In the genomic region with DNA sequence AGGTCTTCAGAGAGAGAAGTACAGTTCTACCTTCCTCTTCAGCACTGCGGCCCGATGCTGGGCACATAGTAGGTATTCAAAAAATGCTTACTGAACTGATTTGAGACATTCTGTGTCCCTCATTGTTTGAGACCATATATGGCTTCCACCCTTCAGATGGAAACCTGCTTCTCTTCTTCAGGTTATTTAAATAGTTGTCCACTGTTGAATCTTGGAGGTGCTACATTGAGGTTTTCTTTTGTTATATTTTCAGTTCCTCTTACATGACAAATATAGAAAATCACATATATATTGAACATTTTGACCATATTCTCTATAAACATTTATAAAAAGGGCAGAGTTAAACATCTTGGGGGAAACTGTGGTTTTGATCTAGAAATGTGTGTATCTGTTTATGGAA, we compare ENCODE assay signal across 23 cellular contexts.
"Had no signal": no experiment of that assay in that cellular context is flagged by ENCODE, and none has a peak within 500 bp of the region (broad histone marks: within the 10 kb centered on the region; RNA-seq: fewer than 3 reads in every experiment).

No MANE protein-coding gene starts in this region.

- H3K9me3 ChIP-seq: neutrophil, pancreas, stomach, upper lobe of left lung had no signal

- ATAC-seq: activated CD4-positive, CD25-positive, alpha-beta regulatory T cell treated with anti-CD3 and anti-CD28 coated beads, Interleukin-2, amount 50 U/mL, for 24 hours; activated CD8-positive, alpha-beta T cell treated with anti-CD3 and anti-CD28 coated beads, Interleukin-2, amount 10 ng/mL, durations not matched to agents 7 days and 5 days; foreskin keratinocyte; natural killer cell treated with Interleukin-12 subunit alpha and Interleukin-12 subunit beta and Interleukin-15 and Interleukin-18, amount 100 ng/mL, for 72 hours; pancreas; sciatic nerve; stimulated activated effector memory CD8-positive, alpha-beta T cell treated with anti-CD3 and anti-CD28 coated beads, Interleukin-12 subunit alpha, Interleukin-12 subunit beta, amount 100 ng/mL, for 72 hours had no signal

- H3K36me3 ChIP-seq: brain microvascular endothelial cell, neutrophil, pancreas, stomach, upper lobe of left lung had no signal

- H3K4me3 ChIP-seq: lung, pancreas, smooth muscle cell, stomach, upper lobe of left lung had no signal

- H3K4me1 ChIP-seq: foreskin keratinocyte, pancreas, stomach, upper lobe of left lung had no signal

- H3K27ac ChIP-seq: brain microvascular endothelial cell, foreskin keratinocyte, neutrophil, pancreas, stomach, upper lobe of left lung had no signal

- H3K27me3 ChIP-seq: brain microvascular endothelial cell, foreskin keratinocyte, neutrophil, pancreas, stomach, upper lobe of left lung had no signal

- H3K4me2 ChIP-seq: smooth muscle cell had no signal

- DNase-seq: activated CD4-positive, alpha-beta T cell treated with anti-CD3 and anti-CD28 coated beads, Interleukin-2, amount 10 ng/mL, durations not matched to agents 7 days and 5 days; activated CD8-positive, alpha-beta memory T cell treated with anti-CD3 and anti-CD28 coated beads, Interleukin-2, amount 50 U/mL, for 4 hours; activated CD8-positive, alpha-beta T cell treated with anti-CD3 and anti-CD28 coated beads, Interleukin-2, amount 10 ng/mL, durations not matched to agents 7 days and 5 days; activated effector memory CD4-positive, alpha-beta T cell treated with Interleukin-2 at 50 U/mL for 16 hours; activated naive CD4-positive, alpha-beta T cell treated with anti-CD3 and anti-CD28 coated beads, Interleukin-2, amount 50 U/mL, for 16 hours; activated T-cell treated with anti-CD3 and anti-CD28 coated beads, Interleukin-2, amount 50 U/mL, for 48 hours; aorta; brain microvascular endothelial cell; central memory CD4-positive, alpha-beta T cell; endodermal cell; foreskin keratinocyte; hypothalamus; pancreas; stimulated activated CD4-positive, alpha-beta T cell treated with anti-CD3 and anti-CD28 coated beads, Interleukin-4, amount 100 ng/mL, for 24 hours; stomach; upper lobe of left lung had no signal
